Comparison of ENCODE assay signal across 9 cellular contexts in genomic region chr14:50062438-50063039, GRCh38. TPM values are rescaled to one million over a fixed set of nuclear protein-coding genes. Genes with fewer than 3 reads are reported as not detected.
DNase-seq lines count a peak whose midpoint lies in the region; ATAC-seq and TF ChIP-seq lines count a peak whose summit lies in the region.
"Had no signal": no experiment of that assay in that cellular context is flagged by ENCODE, and none has a peak within 500 bp of the region (broad histone marks: within the 10 kb centered on the region; RNA-seq: fewer than 3 reads in every experiment).

No MANE protein-coding gene starts in this region.

- DNase-seq in NCI-H82 (lab: John Stamatoyannopoulos, UW) = peak; percentile 83
- peak; percentile 77 for DNase-seq in activated T-cell treated with anti-CD3 and anti-CD28 coated beads for 24 hours (ENCODE audit: low read depth)
- peak; percentile 73 for DNase-seq in fibroblast of pulmonary artery (ENCODE audit: low read depth)
- DNase-seq in spleen = peak; percentile 78
- no peak for DNase-seq in dorsolateral prefrontal cortex

- WGBS in spleen, 5 donors = 54 to 68% (median 59%) methylated on average over 7 of the region's 7 CpGs

- peak overlapping the region; percentile 92 for H3K27ac ChIP-seq in ACC112 (ENCODE audit: low read depth, low read length)
- H3K27ac ChIP-seq in spleen = peak overlapping the region; percentile 55 to 95 (median 90)
- H3K27ac ChIP-seq in dorsolateral prefrontal cortex = peak overlapping the region in 9 of 59 donors; percentile 2 to 74 (median 61)
- H3K27ac ChIP-seq: neutrophil had no signal

- H2AFZ ChIP-seq in ACC112 (ENCODE audit: low read length, unreplicated experiment) = no peak overlapping the region

- H3K36me3 ChIP-seq in ACC112 (ENCODE audit: insufficient read depth, low read length) (no peaks in the 10 kb centered on the region), spleen (no peaks in the 10 kb centered on the region)
- H3K36me3 ChIP-seq: neutrophil had no signal

- no peaks in the 10 kb centered on the region for H3K27me3 ChIP-seq in ACC112 (ENCODE audit: insufficient read depth, low read length)
- H3K27me3 ChIP-seq in spleen (replicated peaks in 1 of 7) = no peaks in the 10 kb centered on the region
- no peaks in the 10 kb centered on the region for H3K27me3 ChIP-seq in dorsolateral prefrontal cortex

- TF ChIP-seq CTCF in fibroblast of pulmonary artery (IDR thresholded peaks at IDR 0.05; ENCODE audit: low read length, missing control alignments) (no peak), spleen (IDR thresholded peaks at IDR 0.05 in 8 of 11, conservative IDR thresholded peaks at IDR 0.05 in 3 of 11) (no peak), dorsolateral prefrontal cortex (IDR thresholded peaks at IDR 0.05 in 54 of 56, conservative IDR thresholded peaks at IDR 0.05 in 2 of 56; ENCODE audit: low read depth in 1 of 56, partially characterized antibody in 56 of 56) (no peak)

- H3K9me3 ChIP-seq in spleen = no peaks in the 10 kb centered on the region
- H3K9me3 ChIP-seq: neutrophil had no signal

- intact Hi-C loops in spleen (cut with DNase I; ENCODE audit: low total_unique reads) = no loop called here
- intact Hi-C loops in dorsolateral prefrontal cortex (cut with DNase I) = no loop called here

- H3K79me2 ChIP-seq in ACC112 (ENCODE audit: control insufficient read depth, insufficient read depth, low read length, unreplicated experiment) = no peaks in the 10 kb centered on the region

- H3K4me3 ChIP-seq in ACC112 (ENCODE audit: low read depth, low read length) = no peak overlapping the region
- H3K4me3 ChIP-seq in fibroblast of pulmonary artery (replicated peaks; ENCODE audit: low read depth, low read length) = no peak overlapping the region
- H3K4me3 ChIP-seq in spleen = peak overlapping the region in 2 of 8 donors; percentile 4 to 38
- H3K4me3 ChIP-seq in dorsolateral prefrontal cortex = no peak overlapping the region

- ATAC-seq in GM19438 (IDR thresholded peaks at IDR 0.05; ENCODE audit: low read depth, unreplicated experiment) (peak; percentile 25), GM18858 (IDR thresholded peaks at IDR 0.05; ENCODE audit: unreplicated experiment) (no peak)

- peaks cover 48% of the 10 kb centered on the region for H3K4me1 ChIP-seq in ACC112 (ENCODE audit: control insufficient read depth, insufficient read depth, low read length, unreplicated experiment)
- H3K4me1 ChIP-seq in spleen = peaks cover 32 to 78% (median 59%) of the 10 kb centered on the region in 6 donors

- no peak for TF ChIP-seq POLR2A in spleen (IDR thresholded peaks at IDR 0.05)

RNA-seq across cellular contexts. Expression of gene VCPKMT, which starts 53.8 kb away (rescaled TPM):
- total RNA-seq in spleen (10 to 100 TPM in 6 of 7 donors, 1 to 10 TPM in 1; 9.2 to 16.8 (median 11.8) TPM), dorsolateral prefrontal cortex (10 to 100 TPM in 105 of 120 experiments, 1 to 10 TPM in 15; 6.6 to 20.4 (median 13.4) TPM)
- polyA plus RNA-seq in spleen = 10 to 100 TPM; 15.9 to 28.8 (median 21.8) TPM

Comparison
In these comparisons a context has a peak if more than half of its experiments do, and no peak if none do; other contexts are left out.
1. DNase-seq: peak in NCI-H82 (single experiment), activated T-cell treated with anti-CD3 and anti-CD28 coated beads for 24 hours (single experiment), fibroblast of pulmonary artery (single experiment) and spleen (single experiment); none in dorsolateral prefrontal cortex (0 of 10).